ENCODE assay signal across 8 cellular contexts in the genomic region with DNA sequence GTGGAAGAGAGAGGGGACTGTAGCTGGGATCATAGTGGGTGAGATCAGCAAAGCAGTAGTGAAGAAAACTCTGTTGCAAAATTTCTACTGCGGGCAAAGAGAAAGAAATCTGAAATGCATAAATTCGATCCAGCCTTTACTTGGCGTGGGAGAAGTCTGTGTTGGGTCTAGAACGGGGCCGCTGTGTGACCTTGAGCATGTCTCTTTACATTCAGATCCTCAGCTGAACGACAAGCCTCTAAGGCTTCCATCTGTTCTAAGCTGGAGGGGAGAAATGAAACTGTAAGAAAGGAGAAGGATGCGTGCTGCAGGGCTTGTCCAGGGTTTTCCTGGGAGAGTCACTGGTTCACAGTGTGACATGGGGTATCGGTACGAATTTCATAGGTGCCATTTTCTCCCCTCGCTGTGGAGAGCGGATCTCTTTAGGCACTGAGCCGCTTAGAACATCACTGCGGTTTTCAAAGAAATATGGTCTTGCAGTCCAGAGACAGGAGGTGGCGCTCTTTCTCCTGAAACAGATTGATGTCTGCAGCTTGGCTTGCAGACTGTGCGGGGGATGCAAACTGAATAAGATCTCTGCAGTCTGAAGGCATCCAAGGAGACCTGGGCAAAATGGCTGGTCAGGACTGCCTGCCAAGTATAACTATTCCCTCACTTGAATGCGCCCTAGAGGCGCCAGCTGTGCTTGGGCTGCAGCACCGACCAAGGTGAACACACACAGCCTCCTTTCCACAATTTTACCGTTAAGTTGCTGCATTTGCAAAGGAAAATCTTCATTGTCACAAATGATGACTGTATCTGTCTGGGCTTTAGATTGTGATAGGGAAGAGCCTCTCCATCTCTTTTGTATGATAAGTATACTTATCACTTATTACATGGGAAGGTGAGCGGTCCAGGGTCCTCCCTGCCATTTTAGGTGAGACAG.
DNase-seq lines count a peak whose midpoint lies in the region; ATAC-seq and TF ChIP-seq lines count a peak whose summit lies in the region.

No MANE protein-coding gene starts in this region.

- ATAC-seq in GM19025 (IDR thresholded peaks at IDR 0.05; ENCODE audit: low read depth, unreplicated experiment) (peak; percentile 78), HG03565 (IDR thresholded peaks at IDR 0.05; ENCODE audit: unreplicated experiment) (peak; percentile 71)
- peak; percentile 92 for ATAC-seq in activated CD8-positive, alpha-beta T cell treated with anti-CD3 and anti-CD28 coated beads for 36 hours

- TF ChIP-seq CTCF in activated CD8-positive, alpha-beta T cell treated with anti-CD3 and anti-CD28 coated beads for 36 hours (IDR thresholded peaks at IDR 0.05) = peak; percentile 75
- TF ChIP-seq CTCF in mesothelial cell of epicardium (IDR thresholded peaks at IDR 0.05; ENCODE audit: unreplicated experiment) = peak; percentile 73

- peaks cover 58% of the 10 kb centered on the region for H3K4me1 Mint-ChIP-seq in activated CD8-positive, alpha-beta T cell treated with anti-CD3 and anti-CD28 coated beads for 36 hours (ENCODE audit: low read depth)
- H3K4me1 Mint-ChIP-seq in mesothelial cell of epicardium = peaks cover 8% of the 10 kb centered on the region

- H3K9me3 Mint-ChIP-seq in activated CD8-positive, alpha-beta T cell treated with anti-CD3 and anti-CD28 coated beads for 36 hours = no peaks in the 10 kb centered on the region
- peaks cover 1% of the 10 kb centered on the region for H3K9me3 Mint-ChIP-seq in mesothelial cell of epicardium

- peak overlapping the region; percentile 85 for H3K27ac Mint-ChIP-seq in activated CD8-positive, alpha-beta T cell treated with anti-CD3 and anti-CD28 coated beads for 36 hours
- no peak overlapping the region for H3K27ac Mint-ChIP-seq in mesothelial cell of epicardium

- DNase-seq in Ammon's horn (ENCODE audit: low spot score) (peak; percentile 91), NCI-H82 treated with DMSO at 0.1 percent for 48 hours (lab: John Stamatoyannopoulos, UW; ENCODE audit: unreplicated experiment) (peak; percentile 81), mesothelial cell of epicardium (ENCODE audit: low spot score in 2 of 2, unreplicated experiment in 2 of 2) (peak; percentile 50 to 75)
- peak; percentile 94 for DNase-seq in activated CD8-positive, alpha-beta T cell treated with anti-CD3 and anti-CD28 coated beads for 36 hours
- peak; percentile 74 for DNase-seq in effector CD4-positive, alpha-beta T cell
- DNase-seq in stimulated activated CD8-positive, alpha-beta memory T cell treated with anti-CD3 and anti-CD28 coated beads, Interleukin-2, amount 100 ng/mL, for 1 hour (ENCODE audit: low read depth in 2 of 2) = peak; percentile 60 to 70

- intact Hi-C loops in activated CD8-positive, alpha-beta T cell treated with anti-CD3 and anti-CD28 coated beads for 36 hours (cut with micrococcal nuclease) = loop anchor here (5.0 kb wide), 4 partner anchors 73 to 133 kb away; no protein-coding TSS in a partner anchor

- no peaks in the 10 kb centered on the region for H3K36me3 Mint-ChIP-seq in activated CD8-positive, alpha-beta T cell treated with anti-CD3 and anti-CD28 coated beads for 36 hours (ENCODE audit: low read depth)
- H3K36me3 Mint-ChIP-seq in mesothelial cell of epicardium = no peaks in the 10 kb centered on the region

- no peaks in the 10 kb centered on the region for H3K27me3 Mint-ChIP-seq in activated CD8-positive, alpha-beta T cell treated with anti-CD3 and anti-CD28 coated beads for 36 hours
- H3K27me3 Mint-ChIP-seq in mesothelial cell of epicardium (ENCODE audit: low read depth) = peaks cover 3% of the 10 kb centered on the region

- CTCF ChIA-PET in activated CD8-positive, alpha-beta T cell treated with anti-CD3 and anti-CD28 coated beads for 36 hours (lab: Charles Lee) = interaction anchor here (0.6 to 7.8 kb wide), 49 partner anchors 9 to 1243 kb away, joined by 3 to 75 read pairs (median 4); no protein-coding TSS in a partner anchor

- H3K4me3 Mint-ChIP-seq in activated CD8-positive, alpha-beta T cell treated with anti-CD3 and anti-CD28 coated beads for 36 hours = peak overlapping the region; percentile 68
- peak overlapping the region; percentile 56 for H3K4me3 Mint-ChIP-seq in mesothelial cell of epicardium

- POLR2A ChIA-PET in activated CD8-positive, alpha-beta T cell treated with anti-CD3 and anti-CD28 coated beads for 36 hours (lab: Charles Lee) = interaction anchor here (0.6 to 1.3 kb wide), 4 partner anchors 11 to 81 kb away, joined by 3 to 4 read pairs (median 3); no protein-coding TSS in a partner anchor

Comparison
In these comparisons a context has a peak if more than half of its experiments do, and no peak if none do; other contexts are left out.
1. Peak in every context shown above with its lines: DNase-seq and ATAC-seq.